ENCODE assay signal across 1 cellular context in the genomic region with DNA sequence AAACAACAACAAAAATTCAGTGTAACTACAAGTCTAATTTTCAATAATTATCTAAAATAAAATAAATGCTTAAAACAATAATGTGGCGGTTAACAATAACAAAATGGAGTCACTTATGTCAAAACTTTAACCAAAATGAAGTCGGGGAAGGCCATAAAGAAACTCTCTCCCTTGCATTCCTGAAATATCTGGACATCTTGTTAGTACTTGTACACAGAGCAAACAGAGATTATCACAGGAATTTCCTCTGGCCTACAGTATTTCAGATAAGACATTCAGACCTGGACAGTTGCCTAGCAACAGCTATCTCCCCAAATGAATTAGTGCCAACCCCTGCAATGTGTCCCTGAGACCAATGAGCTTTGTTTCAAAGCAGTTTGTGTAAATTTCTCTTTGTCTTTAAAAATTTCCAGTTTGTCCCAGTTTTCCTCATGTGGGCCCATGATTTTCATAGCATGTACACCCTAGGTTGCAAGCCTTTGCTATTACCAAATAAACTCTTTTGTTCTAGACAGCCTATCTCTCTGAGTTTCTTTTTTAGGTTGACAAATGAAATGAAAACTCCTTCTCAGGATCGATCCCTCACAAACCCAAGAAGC.
TF ChIP-seq lines count a peak whose summit lies in the region.

No MANE protein-coding gene starts in this region.

TF ChIP-seq in HepG2, 621 proteins besides CTCF, POLR2A, EP300 and RAD21 (continued from another document and continues in another):
- TF ChIP-seq, protein P1, sequence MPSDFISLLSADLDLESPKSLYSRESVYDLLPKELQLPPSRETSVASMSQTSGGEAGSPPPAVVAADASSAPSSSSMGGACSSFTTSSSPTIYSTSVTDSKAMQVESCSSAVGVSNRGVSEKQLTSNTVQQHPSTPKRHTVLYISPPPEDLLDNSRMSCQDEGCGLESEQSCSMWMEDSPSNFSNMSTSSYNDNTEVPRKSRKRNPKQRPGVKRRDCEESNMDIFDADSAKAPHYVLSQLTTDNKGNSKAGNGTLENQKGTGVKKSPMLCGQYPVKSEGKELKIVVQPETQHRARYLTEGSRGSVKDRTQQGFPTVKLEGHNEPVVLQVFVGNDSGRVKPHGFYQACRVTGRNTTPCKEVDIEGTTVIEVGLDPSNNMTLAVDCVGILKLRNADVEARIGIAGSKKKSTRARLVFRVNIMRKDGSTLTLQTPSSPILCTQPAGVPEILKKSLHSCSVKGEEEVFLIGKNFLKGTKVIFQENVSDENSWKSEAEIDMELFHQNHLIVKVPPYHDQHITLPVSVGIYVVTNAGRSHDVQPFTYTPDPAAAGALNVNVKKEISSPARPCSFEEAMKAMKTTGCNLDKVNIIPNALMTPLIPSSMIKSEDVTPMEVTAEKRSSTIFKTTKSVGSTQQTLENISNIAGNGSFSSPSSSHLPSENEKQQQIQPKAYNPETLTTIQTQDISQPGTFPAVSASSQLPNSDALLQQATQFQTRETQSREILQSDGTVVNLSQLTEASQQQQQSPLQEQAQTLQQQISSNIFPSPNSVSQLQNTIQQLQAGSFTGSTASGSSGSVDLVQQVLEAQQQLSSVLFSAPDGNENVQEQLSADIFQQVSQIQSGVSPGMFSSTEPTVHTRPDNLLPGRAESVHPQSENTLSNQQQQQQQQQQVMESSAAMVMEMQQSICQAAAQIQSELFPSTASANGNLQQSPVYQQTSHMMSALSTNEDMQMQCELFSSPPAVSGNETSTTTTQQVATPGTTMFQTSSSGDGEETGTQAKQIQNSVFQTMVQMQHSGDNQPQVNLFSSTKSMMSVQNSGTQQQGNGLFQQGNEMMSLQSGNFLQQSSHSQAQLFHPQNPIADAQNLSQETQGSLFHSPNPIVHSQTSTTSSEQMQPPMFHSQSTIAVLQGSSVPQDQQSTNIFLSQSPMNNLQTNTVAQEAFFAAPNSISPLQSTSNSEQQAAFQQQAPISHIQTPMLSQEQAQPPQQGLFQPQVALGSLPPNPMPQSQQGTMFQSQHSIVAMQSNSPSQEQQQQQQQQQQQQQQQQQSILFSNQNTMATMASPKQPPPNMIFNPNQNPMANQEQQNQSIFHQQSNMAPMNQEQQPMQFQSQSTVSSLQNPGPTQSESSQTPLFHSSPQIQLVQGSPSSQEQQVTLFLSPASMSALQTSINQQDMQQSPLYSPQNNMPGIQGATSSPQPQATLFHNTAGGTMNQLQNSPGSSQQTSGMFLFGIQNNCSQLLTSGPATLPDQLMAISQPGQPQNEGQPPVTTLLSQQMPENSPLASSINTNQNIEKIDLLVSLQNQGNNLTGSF (CRISPR knock-in tag; IDR thresholded peaks at IDR 0.05): no peak
- TF ChIP-seq ZFX (CRISPR knock-in tag; IDR thresholded peaks at IDR 0.05; ENCODE audit: low read depth) (peak; percentile 59), SNRNP70 (IDR thresholded peaks at IDR 0.05; ENCODE audit: low read depth, low read length) (no peak), ZNF510 (CRISPR knock-in tag; IDR thresholded peaks at IDR 0.05; ENCODE audit: low read depth) (no peak), FOXO1 (CRISPR knock-in tag; IDR thresholded peaks at IDR 0.05) (0 out of 2 replicates have a peak, but pooled peaks have one; percentile 51), ZFYVE20 (CRISPR knock-in tag; IDR thresholded peaks at IDR 0.05; ENCODE audit: borderline replicate concordance, low read depth) (no peak), ZNF331 (CRISPR knock-in tag; IDR thresholded peaks at IDR 0.05) (peak; percentile 69), ZKSCAN5 (CRISPR knock-in tag; IDR thresholded peaks at IDR 0.05) (no peak), SRY (CRISPR knock-in tag; IDR thresholded peaks at IDR 0.05) (no peak), CAMTA2 (CRISPR knock-in tag; IDR thresholded peaks at IDR 0.05; ENCODE audit: borderline replicate concordance) (no peak), HIC2 (CRISPR knock-in tag; IDR thresholded peaks at IDR 0.05; ENCODE audit: low read depth) (no peak), HBP1 (CRISPR knock-in tag; IDR thresholded peaks at IDR 0.05; ENCODE audit: low read depth) (no peak), ZNF33B (CRISPR knock-in tag; IDR thresholded peaks at IDR 0.05) (no peak), KAT2B (IDR thresholded peaks at IDR 0.05; ENCODE audit: borderline replicate concordance, low read depth, low read length) (no peak), KLF9 (CRISPR knock-in tag; IDR thresholded peaks at IDR 0.05; ENCODE audit: low read depth) (no peak), BATF2 (CRISPR knock-in tag; IDR thresholded peaks at IDR 0.05) (no peak), IKZF1 (IDR thresholded peaks at IDR 0.05) (no peak), ZFP36 (IDR thresholded peaks at IDR 0.05; ENCODE audit: borderline replicate concordance, low read depth, low read length, partially characterized antibody) (no peak), ZNF350 (CRISPR knock-in tag; IDR thresholded peaks at IDR 0.05; ENCODE audit: borderline replicate concordance, low read depth) (no peak), FOSL1 (CRISPR knock-in tag; IDR thresholded peaks at IDR 0.05; ENCODE audit: borderline replicate concordance) (no peak), ZNF101 (CRISPR knock-in tag; IDR thresholded peaks at IDR 0.05; ENCODE audit: borderline replicate concordance, low read depth) (no peak), CCAR2 (optimal IDR thresholded peaks at IDR 0.05; ENCODE audit: low read depth, low read length) (no peak), NCOA2 (CRISPR knock-in tag; IDR thresholded peaks at IDR 0.05) (peak; percentile 95), JUNB (CRISPR knock-in tag; IDR thresholded peaks at IDR 0.05; ENCODE audit: borderline replicate concordance) (no peak), ISX (CRISPR knock-in tag; conservative IDR thresholded peaks at IDR 0.05) (no peak), POLR2AphosphoS2 (IDR thresholded peaks at IDR 0.05; ENCODE audit: low read depth, low read length) (no peak), TOE1 (CRISPR knock-in tag; IDR thresholded peaks at IDR 0.05) (no peak), ZNF530 (CRISPR knock-in tag; IDR thresholded peaks at IDR 0.05; ENCODE audit: low read depth) (no peak), ZNF768 (CRISPR knock-in tag; IDR thresholded peaks at IDR 0.05) (no peak), NPAS2 (CRISPR knock-in tag; IDR thresholded peaks at IDR 0.05; ENCODE audit: borderline replicate concordance) (no peak), HOXA7 (CRISPR knock-in tag; IDR thresholded peaks at IDR 0.05) (no peak), SOX6 (IDR thresholded peaks at IDR 0.05) (no peak), SOX6 (CRISPR knock-in tag; IDR thresholded peaks at IDR 0.05) (peak; percentile 94), ZNF616 (CRISPR knock-in tag; IDR thresholded peaks at IDR 0.05; ENCODE audit: low read depth) (no peak), NFE2 (CRISPR knock-in tag; IDR thresholded peaks at IDR 0.05) (no peak), MZF1 (CRISPR knock-in tag; IDR thresholded peaks at IDR 0.05; ENCODE audit: borderline replicate concordance) (no peak), NBN (conservative IDR thresholded peaks at IDR 0.05) (no peak), HDAC6 (IDR thresholded peaks at IDR 0.05; ENCODE audit: low read depth, low read length) (no peak), RBM22 (optimal IDR thresholded peaks at IDR 0.05; ENCODE audit: low read length) (peak; percentile 59), ZSCAN12 (CRISPR knock-in tag; IDR thresholded peaks at IDR 0.05) (no peak)
- TF ChIP-seq, protein P2, sequence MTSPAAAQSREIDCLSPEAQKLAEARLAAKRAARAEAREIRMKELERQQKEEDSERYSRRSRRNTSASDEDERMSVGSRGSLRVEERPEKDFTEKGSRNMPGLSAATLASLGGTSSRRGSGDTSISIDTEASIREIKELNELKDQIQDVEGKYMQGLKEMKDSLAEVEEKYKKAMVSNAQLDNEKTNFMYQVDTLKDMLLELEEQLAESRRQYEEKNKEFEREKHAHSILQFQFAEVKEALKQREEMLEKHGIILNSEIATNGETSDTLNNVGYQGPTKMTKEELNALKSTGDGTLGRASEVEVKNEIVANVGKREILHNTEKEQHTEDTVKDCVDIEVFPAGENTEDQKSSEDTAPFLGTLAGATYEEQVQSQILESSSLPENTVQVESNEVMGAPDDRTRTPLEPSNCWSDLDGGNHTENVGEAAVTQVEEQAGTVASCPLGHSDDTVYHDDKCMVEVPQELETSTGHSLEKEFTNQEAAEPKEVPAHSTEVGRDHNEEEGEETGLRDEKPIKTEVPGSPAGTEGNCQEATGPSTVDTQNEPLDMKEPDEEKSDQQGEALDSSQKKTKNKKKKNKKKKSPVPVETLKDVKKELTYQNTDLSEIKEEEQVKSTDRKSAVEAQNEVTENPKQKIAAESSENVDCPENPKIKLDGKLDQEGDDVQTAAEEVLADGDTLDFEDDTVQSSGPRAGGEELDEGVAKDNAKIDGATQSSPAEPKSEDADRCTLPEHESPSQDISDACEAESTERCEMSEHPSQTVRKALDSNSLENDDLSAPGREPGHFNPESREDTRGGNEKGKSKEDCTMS (CRISPR knock-in tag; conservative IDR thresholded peaks at IDR 0.05): no peak
- TF ChIP-seq, protein P3, sequence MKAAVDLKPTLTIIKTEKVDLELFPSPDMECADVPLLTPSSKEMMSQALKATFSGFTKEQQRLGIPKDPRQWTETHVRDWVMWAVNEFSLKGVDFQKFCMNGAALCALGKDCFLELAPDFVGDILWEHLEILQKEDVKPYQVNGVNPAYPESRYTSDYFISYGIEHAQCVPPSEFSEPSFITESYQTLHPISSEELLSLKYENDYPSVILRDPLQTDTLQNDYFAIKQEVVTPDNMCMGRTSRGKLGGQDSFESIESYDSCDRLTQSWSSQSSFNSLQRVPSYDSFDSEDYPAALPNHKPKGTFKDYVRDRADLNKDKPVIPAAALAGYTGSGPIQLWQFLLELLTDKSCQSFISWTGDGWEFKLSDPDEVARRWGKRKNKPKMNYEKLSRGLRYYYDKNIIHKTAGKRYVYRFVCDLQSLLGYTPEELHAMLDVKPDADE (CRISPR knock-in tag; IDR thresholded peaks at IDR 0.05): no peak
- TF ChIP-seq, protein P4, sequence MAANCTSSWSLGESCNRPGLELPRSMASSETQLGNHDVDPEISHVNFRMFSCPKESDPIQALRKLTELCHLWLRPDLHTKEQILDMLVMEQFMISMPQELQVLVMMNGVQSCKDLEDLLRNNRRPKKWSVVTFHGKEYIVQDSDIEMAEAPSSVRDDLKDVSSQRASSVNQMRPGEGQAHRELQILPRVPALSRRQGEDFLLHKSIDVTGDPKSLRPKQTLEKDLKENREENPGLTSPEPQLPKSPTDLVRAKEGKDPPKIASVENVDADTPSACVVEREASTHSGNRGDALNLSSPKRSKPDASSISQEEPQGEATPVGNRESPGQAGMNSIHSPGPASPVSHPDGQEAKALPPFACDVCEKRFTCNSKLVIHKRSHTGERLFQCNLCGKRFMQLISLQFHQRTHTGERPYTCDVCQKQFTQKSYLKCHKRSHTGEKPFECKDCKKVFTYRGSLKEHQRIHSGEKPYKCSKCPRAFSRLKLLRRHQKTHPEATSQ (CRISPR knock-in tag; IDR thresholded peaks at IDR 0.05; ENCODE audit: borderline replicate concordance): peak; percentile 56; the same call in 1 of the 2 replicates
- TF ChIP-seq, protein P5, sequence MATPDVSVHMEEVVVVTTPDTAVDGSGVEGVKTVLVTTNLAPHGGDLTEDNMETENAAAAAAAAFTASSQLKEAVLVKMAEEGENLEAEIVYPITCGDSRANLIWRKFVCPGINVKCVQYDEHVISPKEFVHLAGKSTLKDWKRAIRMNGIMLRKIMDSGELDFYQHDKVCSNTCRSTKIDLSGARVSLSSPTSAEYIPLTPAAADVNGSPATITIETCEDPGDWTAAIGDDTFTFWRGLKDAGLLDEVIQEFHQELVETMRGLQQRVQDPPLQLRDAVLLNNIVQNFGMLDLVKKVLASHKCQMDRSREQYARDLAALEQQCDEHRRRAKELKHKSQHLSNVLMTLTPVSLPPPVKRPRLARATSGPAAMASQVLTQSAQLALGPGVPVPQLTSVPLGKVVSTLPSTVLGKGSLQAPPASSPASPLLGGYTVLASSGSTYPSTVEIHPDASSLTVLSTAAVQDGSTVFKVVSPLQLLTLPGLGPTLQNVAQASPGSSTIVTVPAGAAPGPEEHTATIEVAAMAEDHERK (CRISPR knock-in tag; IDR thresholded peaks at IDR 0.05; ENCODE audit: low read depth): no peak
- TF ChIP-seq, protein P6, sequence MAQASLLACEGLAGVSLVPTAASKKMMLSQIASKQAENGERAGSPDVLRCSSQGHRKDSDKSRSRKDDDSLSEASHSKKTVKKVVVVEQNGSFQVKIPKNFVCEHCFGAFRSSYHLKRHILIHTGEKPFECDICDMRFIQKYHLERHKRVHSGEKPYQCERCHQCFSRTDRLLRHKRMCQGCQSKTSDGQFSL (CRISPR knock-in tag; IDR thresholded peaks at IDR 0.05): no peak
